8 cellular contexts compared by ENCODE assay signal in the genomic region with DNA sequence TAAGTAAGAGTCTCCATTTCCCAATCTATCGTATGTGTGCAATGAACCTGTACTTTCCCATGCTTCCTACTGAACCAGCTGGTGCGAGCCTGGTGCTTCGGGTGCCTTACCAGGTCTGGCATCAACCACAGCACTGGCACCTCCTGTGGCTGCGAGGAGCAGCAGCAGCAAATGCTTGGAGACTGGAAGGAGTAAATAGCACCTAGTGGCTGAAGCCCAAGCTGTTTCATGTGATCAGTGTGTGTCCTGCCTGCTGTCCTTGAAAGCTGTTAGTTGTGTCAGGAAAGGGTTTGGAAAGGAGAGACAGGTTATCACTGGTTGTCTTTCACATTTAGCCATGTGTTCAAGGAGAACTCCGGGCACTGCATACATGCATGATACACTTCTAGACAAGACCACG. TPM values are rescaled to one million over a fixed set of nuclear protein-coding genes. Genes with fewer than 3 reads are reported as not detected.
A peak's percentile ranks its signal among the peaks of the same experiment; 100 is the strongest.
DNase-seq lines count a peak whose midpoint lies in the region; ATAC-seq, FAIRE-seq and TF ChIP-seq lines count a peak whose summit lies in the region.
"Had no signal": no experiment of that assay in that cellular context is flagged by ENCODE, and none has a peak within 500 bp of the region (broad histone marks: within the 10 kb centered on the region; RNA-seq: fewer than 3 reads in every experiment).

No MANE protein-coding gene starts in this region.

- no peaks in the 10 kb centered on the region for H3K9me3 Mint-ChIP-seq in mesothelial cell of epicardium

- TF ChIP-seq POLR2A in H54 (IDR thresholded peaks at IDR 0.05; ENCODE audit: low read depth, low read length) (no peak), erythroblast (IDR thresholded peaks at IDR 0.05; ENCODE audit: low read length) (no peak)

- H3K27ac Mint-ChIP-seq in mesothelial cell of epicardium, result no peak overlapping the region

- FAIRE-seq in H54 (lab: Jason Lieb, UNC), result peak; percentile 55

- no peak for TF ChIP-seq CTCF in mesothelial cell of epicardium (IDR thresholded peaks at IDR 0.05; ENCODE audit: unreplicated experiment)

- no peaks in the 10 kb centered on the region for H3K36me3 Mint-ChIP-seq in mesothelial cell of epicardium

- peak; percentile 22 for DNase-seq in H54 (ENCODE audit: insufficient read length, low spot score)
- DNase-seq in NCI-H524 (lab: John Stamatoyannopoulos, UW), result peak; percentile 84 to 95
- peak; percentile 7 to 24 for DNase-seq in erythroblast (lab: John Stamatoyannopoulos, UW)
- DNase-seq in renal cortical epithelial cell (ENCODE audit: low read depth), result peak; percentile 79
- DNase-seq in MV-4-11 (lab: John Stamatoyannopoulos, UW), result no peak
- no peak for DNase-seq in mesothelial cell of epicardium (ENCODE audit: low spot score in 2 of 2, unreplicated experiment in 2 of 2)
- DNase-seq: activated CD4-positive, alpha-beta T cell treated with anti-CD3 and anti-CD28 coated beads for 4 hours had no signal

- H3K4me3 Mint-ChIP-seq in mesothelial cell of epicardium, result no peak overlapping the region

- H3K4me1 Mint-ChIP-seq in mesothelial cell of epicardium, result peaks cover 11% of the 10 kb centered on the region

- ATAC-seq in HG02885 (IDR thresholded peaks at IDR 0.05; ENCODE audit: poor library complexity, unreplicated experiment), result no peak

- H3K27me3 Mint-ChIP-seq in mesothelial cell of epicardium (ENCODE audit: low read depth), result peaks cover 3% of the 10 kb centered on the region

RNA-seq across cellular contexts. Expression of a gene that starts 31.8 kb away (rescaled TPM):
- 4.7 and 7.3 TPM in 2 replicates for total RNA-seq in renal cortical epithelial cell
- total RNA-seq in mesothelial cell of epicardium, result 3.8 to 4.6 TPM (median 4.2 TPM) in 3 replicates

Comparison
In these comparisons a context has a peak if more than half of its experiments do, and no peak if none do; other contexts are left out.
1. DNase-seq: peak in H54 (single experiment), NCI-H524 (2 of 2), erythroblast (2 of 2) and renal cortical epithelial cell (single experiment); none in MV-4-11 (single experiment) and mesothelial cell of epicardium (0 of 2).